In genomic region chr7:42736931-42737330, GRCh38 we compare ENCODE assay signal across 19 cellular contexts.
A peak's percentile ranks its signal among the peaks of the same experiment; 100 is the strongest.
DNase-seq lines count a peak whose midpoint lies in the region; ATAC-seq and TF ChIP-seq lines count a peak whose summit lies in the region.
"Had no signal": no experiment of that assay in that cellular context is flagged by ENCODE, and none has a peak within 500 bp of the region (broad histone marks: within the 10 kb centered on the region; RNA-seq: fewer than 3 reads in every experiment).

No MANE protein-coding gene starts in this region.

- TF ChIP-seq CTCF in HCT116 (IDR thresholded peaks at IDR 0.05 in 2 of 3, conservative IDR thresholded peaks at IDR 0.05 in 1 of 3; ENCODE audit: borderline replicate concordance in 1 of 3, insufficient read depth in 1 of 3, low read depth in 2 of 3, low read length in 2 of 3) (peak in 2 of 3 experiments; percentile 5 to 28; a peak in 2 of 6 replicates), epithelial cell of esophagus (IDR thresholded peaks at IDR 0.05; ENCODE audit: insufficient read depth, low read depth, low read length, missing control alignments) (peak; percentile 37), progenitor cell of endocrine pancreas (IDR thresholded peaks at IDR 0.05; ENCODE audit: unreplicated experiment) (peak; percentile 28), colonic mucosa (IDR thresholded peaks at IDR 0.05) (no peak)

- no peaks in the 10 kb centered on the region for H4K20me1 ChIP-seq in HCT116 (ENCODE audit: insufficient read depth)

- DNase-seq in HCT116 (ENCODE audit: low read depth, low spot score) (no peak), SK-MEL-5 (ENCODE audit: low read depth, low spot score) (peak; percentile 54), epithelial cell of esophagus (ENCODE audit: low read depth) (peak; percentile 22), progenitor cell of endocrine pancreas (ENCODE audit: low spot score, unreplicated experiment) (no peak), AML-193 (lab: John Stamatoyannopoulos, UW) (no peak), colonic mucosa (no peak)
- DNase-seq in activated CD4-positive, alpha-beta T cell treated with anti-CD3 and anti-CD28 coated beads for 1 hour: no peak
- DNase-seq: activated CD8-positive, alpha-beta T cell treated with anti-CD3 and anti-CD28 coated beads, Interleukin-2, amount 10 ng/mL, durations not matched to agents 7 days and 5 days; amygdala; CD8-positive, alpha-beta T cell; left ventricle myocardium superior; MM.1S; psoas muscle; stomach had no signal

- no peak for TF ChIP-seq POLR2A in HCT116 (IDR thresholded peaks at IDR 0.05; ENCODE audit: borderline replicate concordance, extremely low read depth, insufficient read depth, insufficient read length)

- POLR2A ChIA-PET in HCT116 (lab: Charles Lee): no interaction called here

- H3K9me3 ChIP-seq in HCT116 (ENCODE audit: control insufficient read depth in 1 of 2, insufficient read depth in 1 of 2, low read depth in 1 of 2, low read length in 2 of 2) (no peaks in the 10 kb centered on the region), colonic mucosa (no peaks in the 10 kb centered on the region)
- H3K9me3 ChIP-seq: esophagus muscularis mucosa, psoas muscle, SJSA1, stomach had no signal

- H2AFZ ChIP-seq in HCT116 (ENCODE audit: low read depth, low read length, poor library complexity, severe bottlenecking): no peak overlapping the region
- H2AFZ ChIP-seq: hepatocyte had no signal

- RAD21 ChIA-PET in HCT116 (lab: Charles Lee; ENCODE audit: low non-redundant PET in 1 of 2, low total read pairs in 2 of 2, uncharacterized antibody in 2 of 2, unreplicated experiment in 2 of 2): no interaction called here

- H3K36me3 ChIP-seq in HCT116 (ENCODE audit: control insufficient read depth in 1 of 2, insufficient read depth in 2 of 2, low read length in 2 of 2): no peaks in the 10 kb centered on the region
- H3K36me3 ChIP-seq in colonic mucosa: no peaks in the 10 kb centered on the region
- H3K36me3 ChIP-seq: esophagus muscularis mucosa, SJSA1, stomach had no signal

- H3K9ac ChIP-seq in HCT116 (ENCODE audit: low read length): no peak overlapping the region
- no peak overlapping the region for H3K9ac ChIP-seq in colonic mucosa (ENCODE audit: low read depth in 2 of 2, low read length in 2 of 2)

- in situ Hi-C loops in SK-MEL-5 (cut with HindIII; ENCODE audit: low pct_unique_long_range_greater_than_20kb, low sequenced_read_pairs): no loop called here

- CTCF ChIA-PET in HCT116 (lab: Charles Lee): interaction anchor here (0.7 to 1.1 kb wide), 2 partner anchors 8 to 796 kb away, joined by 3 to 6 read pairs; no protein-coding TSS in a partner anchor

- no peaks in the 10 kb centered on the region for H3K9me3 Mint-ChIP-seq in progenitor cell of endocrine pancreas (ENCODE audit: low read depth)
- H3K9me3 Mint-ChIP-seq: activated T-helper 17 cell treated with anti-CD3 and anti-CD28 coated beads, Interleukin-2, amount 50 U/mL, for 72 hours; CD8-positive, alpha-beta T cell had no signal

- H3K9me2 ChIP-seq in HCT116 (ENCODE audit: insufficient read depth): no peaks in the 10 kb centered on the region

- peak; percentile 73 for ATAC-seq in HCT116
- ATAC-seq: activated CD8-positive, alpha-beta T cell treated with anti-CD3 and anti-CD28 coated beads, Interleukin-2, amount 10 ng/mL, durations not matched to agents 7 days and 5 days; activated T-helper 17 cell treated with anti-CD3 and anti-CD28 coated beads, Interleukin-2, amount 50 U/mL, for 72 hours; CD8-positive, alpha-beta T cell; left ventricle myocardium superior; psoas muscle had no signal

- no peak overlapping the region for H3K4me3 ChIP-seq in HCT116 (replicated peaks in 1 of 2; ENCODE audit: low read depth in 1 of 2, low read length in 2 of 2)
- no peak overlapping the region for H3K4me3 ChIP-seq in epithelial cell of esophagus (ENCODE audit: low read length)
- no peak overlapping the region for H3K4me3 ChIP-seq in colonic mucosa
- H3K4me3 ChIP-seq: esophagus muscularis mucosa, hepatocyte, psoas muscle, SJSA1, stomach had no signal

- no peaks in the 10 kb centered on the region; the same call in 1 of the 2 replicates for H3K27me3 ChIP-seq in HCT116 (ENCODE audit: insufficient read depth, low read length)
- H3K27me3 ChIP-seq in colonic mucosa: no peaks in the 10 kb centered on the region
- H3K27me3 ChIP-seq: esophagus muscularis mucosa, hepatocyte, SJSA1, stomach had no signal

- H3K4me2 ChIP-seq in HCT116 (ENCODE audit: low read length): no peak overlapping the region
- H3K4me2 ChIP-seq: hepatocyte had no signal

- H3K4me1 Mint-ChIP-seq in progenitor cell of endocrine pancreas (ENCODE audit: low read depth): no peaks in the 10 kb centered on the region
- H3K4me1 Mint-ChIP-seq: activated T-helper 17 cell treated with anti-CD3 and anti-CD28 coated beads, Interleukin-2, amount 50 U/mL, for 72 hours had no signal

- intact Hi-C loops in HCT116 (cut with micrococcal nuclease): no loop called here
- intact Hi-C loops in colonic mucosa (cut with DNase I): no loop called here

- BruUV-seq in HCT116 (replicated peaks; lab: Mats Ljungman, UMichigan): no TSS peak

- H3K27ac Mint-ChIP-seq in progenitor cell of endocrine pancreas: no peak overlapping the region
- H3K27ac Mint-ChIP-seq: activated CD8-positive, alpha-beta T cell treated with anti-CD3 and anti-CD28 coated beads, Interleukin-2, amount 10 ng/mL, durations not matched to agents 7 days and 5 days; activated T-helper 17 cell treated with anti-CD3 and anti-CD28 coated beads, Interleukin-2, amount 50 U/mL, for 72 hours; CD8-positive, alpha-beta T cell; dendritic cell treated with granulocyte-macrophage colony-stimulating factor and Interleukin-4, amounts not matched to agents 40 ng/mL and 50 ng/mL, for 4 days had no signal

- H3K27ac ChIP-seq in HCT116 (ENCODE audit: low read depth, low read length) (no peak overlapping the region), colonic mucosa (no peak overlapping the region)
- H3K27ac ChIP-seq: esophagus muscularis mucosa, hepatocyte, psoas muscle, SJSA1, stomach had no signal

- no peaks in the 10 kb centered on the region for H3K79me2 ChIP-seq in HCT116 (ENCODE audit: insufficient read depth, low read length)
- H3K79me2 ChIP-seq: hepatocyte had no signal

- H3K36me3 Mint-ChIP-seq in progenitor cell of endocrine pancreas (ENCODE audit: insufficient read depth): no peaks in the 10 kb centered on the region
- H3K36me3 Mint-ChIP-seq: CD8-positive, alpha-beta T cell had no signal

- no peak overlapping the region for H3K4me3 Mint-ChIP-seq in progenitor cell of endocrine pancreas (ENCODE audit: low read depth)
- H3K4me3 Mint-ChIP-seq: activated CD8-positive, alpha-beta T cell treated with anti-CD3 and anti-CD28 coated beads, Interleukin-2, amount 10 ng/mL, durations not matched to agents 7 days and 5 days; activated T-helper 17 cell treated with anti-CD3 and anti-CD28 coated beads, Interleukin-2, amount 50 U/mL, for 72 hours; CD8-positive, alpha-beta T cell; dendritic cell treated with granulocyte-macrophage colony-stimulating factor and Interleukin-4, amounts not matched to agents 40 ng/mL and 50 ng/mL, for 4 days had no signal

- TF ChIP-seq RAD21 in HCT116 (IDR thresholded peaks at IDR 0.05; ENCODE audit: low read depth): no peak

- H3K27me3 Mint-ChIP-seq in progenitor cell of endocrine pancreas: peaks cover 10% of the 10 kb centered on the region
- H3K27me3 Mint-ChIP-seq: activated T-helper 17 cell treated with anti-CD3 and anti-CD28 coated beads, Interleukin-2, amount 50 U/mL, for 72 hours; dendritic cell treated with granulocyte-macrophage colony-stimulating factor and Interleukin-4, amounts not matched to agents 40 ng/mL and 50 ng/mL, for 4 days had no signal

- H3K4me1 ChIP-seq in HCT116 (ENCODE audit: control insufficient read depth in 1 of 2, insufficient read depth in 2 of 2, low read length in 2 of 2) (no peaks in the 10 kb centered on the region), colonic mucosa (no peaks in the 10 kb centered on the region)
- H3K4me1 ChIP-seq: psoas muscle, SJSA1, stomach had no signal

TF ChIP-seq in HCT116, 20 proteins besides CTCF, POLR2A, EP300 and RAD21:
- TF ChIP-seq CEBPB (IDR thresholded peaks at IDR 0.05; ENCODE audit: low read depth): no peak
- TF ChIP-seq MAX (IDR thresholded peaks at IDR 0.05): no peak
- TF ChIP-seq ELF1 (IDR thresholded peaks at IDR 0.05; ENCODE audit: borderline replicate concordance, low read depth): no peak
- no peak for TF ChIP-seq TCF7L2 (IDR thresholded peaks at IDR 0.05; ENCODE audit: borderline replicate concordance, extremely low read depth, insufficient read depth, insufficient read length)
- no peak for TF ChIP-seq SP1 (IDR thresholded peaks at IDR 0.05; ENCODE audit: low read depth)
- TF ChIP-seq EZH2phosphoT487 (IDR thresholded peaks at IDR 0.05; ENCODE audit: borderline replicate concordance): no peak
- no peak for TF ChIP-seq ZFX (IDR thresholded peaks at IDR 0.05)

Comparison
In these comparisons a context has a peak if more than half of its experiments do, and no peak if none do; other contexts are left out.
1. DNase-seq: peak in SK-MEL-5 (single experiment) and epithelial cell of esophagus (single experiment); none in HCT116 (single experiment), progenitor cell of endocrine pancreas (single experiment), activated CD4-positive, alpha-beta T cell treated with anti-CD3 and anti-CD28 coated beads for 1 hour (single experiment), AML-193 (0 of 2) and colonic mucosa (single experiment).